In the genomic region with DNA sequence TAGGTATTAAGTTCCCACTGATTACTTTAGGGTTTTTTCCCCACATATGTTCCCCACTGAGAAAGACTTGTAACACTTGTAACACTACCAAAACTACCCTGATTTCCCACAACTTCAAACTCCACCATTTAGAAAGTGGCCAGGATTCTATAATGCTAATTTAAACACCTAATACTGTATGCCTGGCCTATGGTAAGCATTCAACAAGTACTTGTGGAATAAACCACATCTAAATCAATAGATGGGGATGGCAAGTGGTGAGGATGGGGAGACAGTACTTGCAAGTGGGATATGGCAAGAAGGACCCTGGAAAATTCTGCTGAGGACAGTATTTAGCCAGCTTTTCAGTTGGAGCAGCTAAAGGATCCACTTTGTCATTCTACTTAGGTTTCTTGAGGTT, we compare ENCODE assay signal across 21 cellular contexts.
DNase-seq lines count a peak whose midpoint lies in the region; ATAC-seq and TF ChIP-seq lines count a peak whose summit lies in the region.
"Had no signal": no experiment of that assay in that cellular context is flagged by ENCODE, and none has a peak within 500 bp of the region (broad histone marks: within the 10 kb centered on the region; RNA-seq: fewer than 3 reads in every experiment).

No MANE protein-coding gene starts in this region.

- no peaks in the 10 kb centered on the region for H3K9me3 Mint-ChIP-seq in memory B cell
- H3K9me3 Mint-ChIP-seq in stimulated activated naive B cell treated with anti-CD40 and anti-IgM and Interleukin-4, amounts not matched to agents 10 μg/mL and 1 μg/mL and 100 μg/mL, for 72 hours = no peaks in the 10 kb centered on the region
- H3K9me3 Mint-ChIP-seq: CD4-positive, alpha-beta memory T cell had no signal

- H3K27me3 Mint-ChIP-seq in memory B cell = no peaks in the 10 kb centered on the region
- no peaks in the 10 kb centered on the region for H3K27me3 Mint-ChIP-seq in stimulated activated naive B cell treated with anti-CD40 and anti-IgM and Interleukin-4, amounts not matched to agents 10 μg/mL and 1 μg/mL and 100 μg/mL, for 72 hours

- H2AFZ ChIP-seq in Karpas-422 (ENCODE audit: low read length) = no peak overlapping the region

- no peak overlapping the region for H3K4me3 ChIP-seq in BLaER1
- H3K4me3 ChIP-seq in Karpas-422 (ENCODE audit: low read length) = no peak overlapping the region
- H3K4me3 ChIP-seq in heart right ventricle = no peak overlapping the region
- H3K4me3 ChIP-seq: A549, HAP-1 had no signal

- H3K4me1 ChIP-seq in BLaER1 = peaks cover 99% of the 10 kb centered on the region
- peaks cover 98% of the 10 kb centered on the region for H3K4me1 ChIP-seq in Karpas-422 (ENCODE audit: low read length)
- H3K4me1 ChIP-seq in heart right ventricle = peaks cover 0 to 24% (median 3%) of the 10 kb centered on the region in 9 donors
- H3K4me1 ChIP-seq: A549, BE2C had no signal

- H3K79me2 ChIP-seq in Karpas-422 (ENCODE audit: low read length) = peaks cover 91% of the 10 kb centered on the region

- H3K4me1 Mint-ChIP-seq in memory B cell = peaks cover 52% of the 10 kb centered on the region
- peaks cover 36 to 74% of the 10 kb centered on the region in 2 donors for H3K4me1 Mint-ChIP-seq in stimulated activated naive B cell treated with anti-CD40 and anti-IgM and Interleukin-4, amounts not matched to agents 10 μg/mL and 1 μg/mL and 100 μg/mL, for 72 hours
- H3K4me1 Mint-ChIP-seq: CD4-positive, alpha-beta memory T cell had no signal

- H3K4me3 Mint-ChIP-seq in memory B cell = no peak overlapping the region
- H3K4me3 Mint-ChIP-seq in stimulated activated naive B cell treated with anti-CD40 and anti-IgM and Interleukin-4, amounts not matched to agents 10 μg/mL and 1 μg/mL and 100 μg/mL, for 72 hours = no peak overlapping the region
- H3K4me3 Mint-ChIP-seq: CD4-positive, alpha-beta memory T cell had no signal

- H3K27me3 ChIP-seq in BLaER1 = no peaks in the 10 kb centered on the region
- no peaks in the 10 kb centered on the region for H3K27me3 ChIP-seq in Karpas-422 (ENCODE audit: low read length)
- H3K27me3 ChIP-seq in heart right ventricle = peaks cover 0 to 3% (median 0%) of the 10 kb centered on the region in 7 donors
- H3K27me3 ChIP-seq: BE2C had no signal

- no peak for TF ChIP-seq CTCF in heart right ventricle (IDR thresholded peaks at IDR 0.05)

- H3K9me2 ChIP-seq in Karpas-422 (replicated peaks; ENCODE audit: insufficient read depth, low read length) = no peaks in the 10 kb centered on the region

- H3K9ac ChIP-seq in BLaER1 (no peak overlapping the region), Karpas-422 (ENCODE audit: low read length) (no peak overlapping the region)

- intact Hi-C loops in heart right ventricle (cut with DNase I) = no loop called here

- H3K36me3 ChIP-seq in BLaER1 = peaks cover 97% of the 10 kb centered on the region
- 0 out of 2 replicates have a peak, but pooled peaks cover 9% of the 10 kb centered on the region for H3K36me3 ChIP-seq in Karpas-422 (ENCODE audit: insufficient read depth, low read length)
- H3K36me3 ChIP-seq in heart right ventricle = no peaks in the 10 kb centered on the region
- H3K36me3 ChIP-seq: BE2C, HAP-1 had no signal

- DNase-seq in Karpas-422 (no peak), memory B cell (ENCODE audit: low spot score in 2 of 2) (no peak), NCI-H524 treated with DMSO at 0.1 percent for 48 hours (lab: John Stamatoyannopoulos, UW) (no peak), heart right ventricle (no peak), midbrain (lab: John Stamatoyannopoulos, UW) (no peak)
- DNase-seq in stimulated activated naive B cell treated with anti-CD40 and anti-IgM and Interleukin-4, amounts not matched to agents 10 μg/mL and 1 μg/mL and 100 μg/mL, for 72 hours = no peak
- DNase-seq: 8988T; ACHN; AML-193; BE2C; C1 segment of cervical spinal cord; Calu3; CD4-positive, alpha-beta memory T cell; COR-L47; DMS53; DMS79 treated with DMSO at 0.1 percent for 48 hours; GF-D8; GOT3 had no signal

- no peak for ATAC-seq in memory B cell (ENCODE audit: low read depth)
- ATAC-seq in stimulated activated naive B cell treated with anti-CD40 and anti-IgM and Interleukin-4, amounts not matched to agents 10 μg/mL and 1 μg/mL and 100 μg/mL, for 72 hours (replicated peaks) = no peak
- ATAC-seq in heart right ventricle = no peak
- ATAC-seq: A549 had no signal

- peak overlapping the region; percentile 67 for H3K27ac Mint-ChIP-seq in memory B cell
- peak overlapping the region; percentile 75 for H3K27ac Mint-ChIP-seq in stimulated activated naive B cell treated with anti-CD40 and anti-IgM and Interleukin-4, amounts not matched to agents 10 μg/mL and 1 μg/mL and 100 μg/mL, for 72 hours
- H3K27ac Mint-ChIP-seq: CD4-positive, alpha-beta memory T cell had no signal

- H3K9me3 ChIP-seq in BLaER1 = no peaks in the 10 kb centered on the region
- H3K9me3 ChIP-seq in Karpas-422 (ENCODE audit: low read length) = no peaks in the 10 kb centered on the region
- H3K9me3 ChIP-seq in heart right ventricle = no peaks in the 10 kb centered on the region
- H3K9me3 ChIP-seq: A549, BE2C, HAP-1 had no signal

- H4K20me1 ChIP-seq in BLaER1 (peaks cover 100% of the 10 kb centered on the region), Karpas-422 (ENCODE audit: insufficient read depth, low read depth, low read length) (no peaks in the 10 kb centered on the region)

- H3K4me2 ChIP-seq in BLaER1 (peak overlapping the region; percentile 24), Karpas-422 (ENCODE audit: low read depth, low read length, poor library complexity, severe bottlenecking) (no peak overlapping the region)
- H3K4me2 ChIP-seq: A549 had no signal

- peaks cover 5% of the 10 kb centered on the region for H3K36me3 Mint-ChIP-seq in memory B cell
- H3K36me3 Mint-ChIP-seq in stimulated activated naive B cell treated with anti-CD40 and anti-IgM and Interleukin-4, amounts not matched to agents 10 μg/mL and 1 μg/mL and 100 μg/mL, for 72 hours = peaks cover 8 to 34% of the 10 kb centered on the region in 2 donors
- H3K36me3 Mint-ChIP-seq: CD4-positive, alpha-beta memory T cell had no signal

- H3K27ac ChIP-seq in BLaER1 (no peak overlapping the region), Karpas-422 (ENCODE audit: low read length) (peak overlapping the region; percentile 98), heart right ventricle (no peak overlapping the region)
- H3K27ac ChIP-seq: A549 had no signal
